Comparison of ENCODE assay signal across 9 cellular contexts in genomic region chr3:10783360-10784346, GRCh38. TPM values are rescaled to one million over a fixed set of nuclear protein-coding genes. Genes with fewer than 3 reads are reported as not detected.
DNase-seq lines count a peak whose midpoint lies in the region; ATAC-seq and TF ChIP-seq lines count a peak whose summit lies in the region.
"Had no signal": no experiment of that assay in that cellular context is flagged by ENCODE, and none has a peak within 500 bp of the region (broad histone marks: within the 10 kb centered on the region; RNA-seq: fewer than 3 reads in every experiment).

No MANE protein-coding gene starts in this region.

- H3K9me3 ChIP-seq in BE2C = no peaks in the 10 kb centered on the region
- H3K9me3 ChIP-seq: SJSA1 had no signal

- H3K36me3 ChIP-seq in BE2C (no peaks in the 10 kb centered on the region), mesendoderm (ENCODE audit: control insufficient read depth, insufficient read depth, low read length) (no peaks in the 10 kb centered on the region)
- H3K36me3 ChIP-seq: SJSA1 had no signal

- no peak overlapping the region for H3K56ac ChIP-seq in mesendoderm (ENCODE audit: low read length)

- H4K8ac ChIP-seq in mesendoderm (ENCODE audit: low read depth, low read length) = no peak overlapping the region

- H4K5ac ChIP-seq in mesendoderm (ENCODE audit: low read length) = no peak overlapping the region

- H3K4me1 ChIP-seq in BE2C = no peaks in the 10 kb centered on the region
- H3K4me1 ChIP-seq in mesendoderm (ENCODE audit: control insufficient read depth, low read depth, low read length) = no peaks in the 10 kb centered on the region
- H3K4me1 ChIP-seq: SJSA1 had no signal

- no peak overlapping the region for H3K4ac ChIP-seq in mesendoderm (ENCODE audit: low read depth, low read length)

- 100% methylated on average over 1 of the region's 5 CpGs for WGBS in mesendoderm (ENCODE audit: extremely low coverage, insufficient coverage, low lambda C conversion rate)

- no peak overlapping the region for H3K9ac ChIP-seq in mesendoderm (ENCODE audit: low read length)

- no peaks in the 10 kb centered on the region for H3K79me2 ChIP-seq in mesendoderm (ENCODE audit: control insufficient read depth, insufficient read depth, low read length)

- no peak for TF ChIP-seq POLR2A in GM18505 (IDR thresholded peaks at IDR 0.05; ENCODE audit: borderline replicate concordance, extremely low read depth, insufficient read depth, insufficient read length)

- H3K4me2 ChIP-seq in mesendoderm (ENCODE audit: low read length) = no peak overlapping the region

- TF ChIP-seq CTCF in BE2C (IDR thresholded peaks at IDR 0.05; ENCODE audit: low read depth, low read length) = peak; percentile 69
- TF ChIP-seq CTCF in GM12872 (IDR thresholded peaks at IDR 0.05; ENCODE audit: insufficient read depth, low read depth, low read length) = peak; percentile 85

- H2AK5ac ChIP-seq in mesendoderm (ENCODE audit: low read length) = no peak overlapping the region

- H2BK15ac ChIP-seq in mesendoderm (replicated peaks; ENCODE audit: low read depth) = no peak overlapping the region

- H3K18ac ChIP-seq in mesendoderm (ENCODE audit: low read length) = no peak overlapping the region

- no peaks in the 10 kb centered on the region for H3K27me3 ChIP-seq in BE2C
- no peaks in the 10 kb centered on the region for H3K27me3 ChIP-seq in mesendoderm (ENCODE audit: insufficient read depth, low read length, poor library complexity)

- H3K79me1 ChIP-seq in mesendoderm (ENCODE audit: low read length) = no peaks in the 10 kb centered on the region

- H2BK120ac ChIP-seq in mesendoderm (ENCODE audit: low read depth, low read length) = no peak overlapping the region

- no peak overlapping the region for H2BK5ac ChIP-seq in mesendoderm (ENCODE audit: low read length)

- H3K4me3 ChIP-seq in BE2C (ENCODE audit: low read depth, low read length) (no peak overlapping the region), mesendoderm (ENCODE audit: low read length) (no peak overlapping the region)
- H3K4me3 ChIP-seq: SJSA1 had no signal

- no peak overlapping the region for H3K23ac ChIP-seq in mesendoderm (ENCODE audit: low read length)

- DNase-seq in BE2C = peak; percentile 17
- peak; percentile 4 for DNase-seq in NOMO-1 treated with dmso at 0.1 percent for 144 hours (lab: John Stamatoyannopoulos, UW; ENCODE audit: unreplicated experiment)
- DNase-seq in cerebellum (ENCODE audit: low spot score) = peak; percentile 18
- peak; percentile 47 for DNase-seq in mesendoderm
- DNase-seq in NCI-H146 (lab: John Stamatoyannopoulos, UW) = no peak

- ATAC-seq in GM18505 (IDR thresholded peaks at IDR 0.05; ENCODE audit: unreplicated experiment) (no peak), HG03108 (IDR thresholded peaks at IDR 0.05; ENCODE audit: unreplicated experiment) (no peak)

- H3K27ac ChIP-seq in mesendoderm (ENCODE audit: low read depth, low read length) = no peak overlapping the region
- H3K27ac ChIP-seq: SJSA1 had no signal

RNA-seq across cellular contexts. Expression of gene SLC6A11, which starts 32.4 kb away (rescaled TPM):
- polyA plus RNA-seq in BE2C (2012; ENCODE audit: insufficient read depth, insufficient read length, low read depth) = not detected
- 43.1 TPM for total RNA-seq in cerebellum
- 0.56 TPM for polyA plus RNA-seq in mesendoderm (2013, experiment 1 of 2)
- 0.55 TPM for polyA plus RNA-seq in mesendoderm (2013, experiment 2 of 2)
